8 cellular contexts compared by ENCODE assay signal in genomic region chr20:3786665-3787639, GRCh38.
DNase-seq lines count a peak whose midpoint lies in the region; ATAC-seq and TF ChIP-seq lines count a peak whose summit lies in the region.

CENPB (minus strand) TSS chr20:3786740; CDS start chr20:3786483, 257 bp downstream.

- H3K4me3 ChIP-seq in astrocyte of the cerebellum (ENCODE audit: low read depth, low read length) (peak within 1 kb of the TSS; percentile 47), retinal pigment epithelial cell (ENCODE audit: low read length) (peak within 1 kb of the TSS; percentile 60)

- ATAC-seq in HG02798 (IDR thresholded peaks at IDR 0.05; ENCODE audit: poor library complexity, unreplicated experiment), result peak; percentile 92
- no peak for ATAC-seq in HG03378 (IDR thresholded peaks at IDR 0.05; ENCODE audit: unreplicated experiment)

- in situ Hi-C loops in GM13977 (cut with MboI; ENCODE audit: low pct_unique_long_range_greater_than_20kb, low sequenced_read_pairs, unreplicated experiment), result no loop called here
- in situ Hi-C loops in astrocyte of the cerebellum (cut with HindIII; ENCODE audit: low sequenced_read_pairs), result no loop called here

- TF ChIP-seq CTCF in GM13977 (IDR thresholded peaks at IDR 0.05; ENCODE audit: extremely low read depth, insufficient read depth, missing control alignments), result peak; percentile 81
- peak; percentile 64 for TF ChIP-seq CTCF in astrocyte of the cerebellum (IDR thresholded peaks at IDR 0.05; ENCODE audit: low read depth, low read length, missing control alignments)
- TF ChIP-seq CTCF in retinal pigment epithelial cell (conservative IDR thresholded peaks at IDR 0.05; ENCODE audit: low read depth, low read length), result peak; percentile 47

- DNase-seq in GM13977 (ENCODE audit: low spot score) (peak; percentile 98), NCI-H1694 (lab: John Stamatoyannopoulos, UW) (peak; percentile 71), T-helper 22 cell (ENCODE audit: low read depth) (peak; percentile 82), astrocyte of the cerebellum (ENCODE audit: low read depth) (no peak), hippocampal formation (lab: John Stamatoyannopoulos, UW) (peak; percentile 75 to 84), retinal pigment epithelial cell (ENCODE audit: low read depth) (no peak)

Comparison
In these comparisons a context has a peak if more than half of its experiments do, and no peak if none do; other contexts are left out.
1. DNase-seq: peak in GM13977 (single experiment), NCI-H1694 (single experiment), T-helper 22 cell (single experiment) and hippocampal formation (2 of 2); none in astrocyte of the cerebellum (single experiment) and retinal pigment epithelial cell (single experiment).
2. Peak in every context shown above with its lines, with median percentiles within 50 percentile points of each other: CTCF ChIP-seq.